Comparison of ENCODE assay signal across 1 cellular context in the genomic region with DNA sequence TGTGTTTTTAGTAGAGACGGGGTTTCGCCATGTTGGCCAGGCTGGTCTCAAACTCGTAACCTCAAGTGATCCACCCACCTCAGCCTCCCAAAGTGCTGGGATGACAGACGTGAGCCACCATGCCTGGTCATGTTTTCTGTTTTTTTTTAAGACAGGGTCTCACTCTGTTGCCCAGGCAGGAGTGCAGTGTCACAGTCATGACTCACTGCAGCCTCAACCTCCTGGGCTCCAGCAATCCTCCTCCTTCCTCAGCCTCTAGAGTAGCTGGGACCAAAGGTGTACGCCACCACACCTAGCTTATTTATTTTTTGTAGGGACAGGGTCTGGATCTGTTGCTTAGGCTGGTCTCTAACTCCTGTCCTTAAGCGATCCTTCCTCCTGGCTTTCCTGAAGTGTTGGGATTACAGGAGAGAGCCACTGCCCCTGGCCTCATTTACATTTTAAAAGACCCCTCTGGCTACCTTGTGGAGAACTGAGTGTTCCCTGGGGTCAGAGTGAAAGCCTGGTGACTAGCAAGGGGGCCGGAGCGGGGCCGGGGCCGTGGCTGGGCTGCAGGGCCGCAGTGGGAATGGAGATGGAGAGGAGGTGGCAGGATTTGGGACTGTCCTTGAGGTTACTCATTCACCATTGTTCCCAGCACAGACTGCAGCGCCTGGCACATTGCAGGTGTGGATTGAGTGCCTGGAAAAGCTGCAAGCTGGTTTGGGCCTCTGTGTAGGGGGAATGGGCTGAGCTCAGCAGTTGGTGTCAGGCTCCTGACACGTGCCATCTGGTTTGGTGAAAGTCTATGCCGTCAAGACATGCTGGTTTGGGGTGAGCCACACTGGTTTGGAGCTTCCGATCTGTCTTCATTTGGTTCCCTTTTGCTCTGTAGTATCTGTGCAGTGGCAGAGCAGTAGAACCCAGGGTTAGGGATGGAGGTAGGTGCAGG.
TF ChIP-seq lines count a peak whose summit lies in the region.

No MANE protein-coding gene starts in this region.

TF ChIP-seq in GM23338, 12 proteins besides CTCF, POLR2A, EP300 and RAD21 (continued from another document):
- TF ChIP-seq, protein P1, sequence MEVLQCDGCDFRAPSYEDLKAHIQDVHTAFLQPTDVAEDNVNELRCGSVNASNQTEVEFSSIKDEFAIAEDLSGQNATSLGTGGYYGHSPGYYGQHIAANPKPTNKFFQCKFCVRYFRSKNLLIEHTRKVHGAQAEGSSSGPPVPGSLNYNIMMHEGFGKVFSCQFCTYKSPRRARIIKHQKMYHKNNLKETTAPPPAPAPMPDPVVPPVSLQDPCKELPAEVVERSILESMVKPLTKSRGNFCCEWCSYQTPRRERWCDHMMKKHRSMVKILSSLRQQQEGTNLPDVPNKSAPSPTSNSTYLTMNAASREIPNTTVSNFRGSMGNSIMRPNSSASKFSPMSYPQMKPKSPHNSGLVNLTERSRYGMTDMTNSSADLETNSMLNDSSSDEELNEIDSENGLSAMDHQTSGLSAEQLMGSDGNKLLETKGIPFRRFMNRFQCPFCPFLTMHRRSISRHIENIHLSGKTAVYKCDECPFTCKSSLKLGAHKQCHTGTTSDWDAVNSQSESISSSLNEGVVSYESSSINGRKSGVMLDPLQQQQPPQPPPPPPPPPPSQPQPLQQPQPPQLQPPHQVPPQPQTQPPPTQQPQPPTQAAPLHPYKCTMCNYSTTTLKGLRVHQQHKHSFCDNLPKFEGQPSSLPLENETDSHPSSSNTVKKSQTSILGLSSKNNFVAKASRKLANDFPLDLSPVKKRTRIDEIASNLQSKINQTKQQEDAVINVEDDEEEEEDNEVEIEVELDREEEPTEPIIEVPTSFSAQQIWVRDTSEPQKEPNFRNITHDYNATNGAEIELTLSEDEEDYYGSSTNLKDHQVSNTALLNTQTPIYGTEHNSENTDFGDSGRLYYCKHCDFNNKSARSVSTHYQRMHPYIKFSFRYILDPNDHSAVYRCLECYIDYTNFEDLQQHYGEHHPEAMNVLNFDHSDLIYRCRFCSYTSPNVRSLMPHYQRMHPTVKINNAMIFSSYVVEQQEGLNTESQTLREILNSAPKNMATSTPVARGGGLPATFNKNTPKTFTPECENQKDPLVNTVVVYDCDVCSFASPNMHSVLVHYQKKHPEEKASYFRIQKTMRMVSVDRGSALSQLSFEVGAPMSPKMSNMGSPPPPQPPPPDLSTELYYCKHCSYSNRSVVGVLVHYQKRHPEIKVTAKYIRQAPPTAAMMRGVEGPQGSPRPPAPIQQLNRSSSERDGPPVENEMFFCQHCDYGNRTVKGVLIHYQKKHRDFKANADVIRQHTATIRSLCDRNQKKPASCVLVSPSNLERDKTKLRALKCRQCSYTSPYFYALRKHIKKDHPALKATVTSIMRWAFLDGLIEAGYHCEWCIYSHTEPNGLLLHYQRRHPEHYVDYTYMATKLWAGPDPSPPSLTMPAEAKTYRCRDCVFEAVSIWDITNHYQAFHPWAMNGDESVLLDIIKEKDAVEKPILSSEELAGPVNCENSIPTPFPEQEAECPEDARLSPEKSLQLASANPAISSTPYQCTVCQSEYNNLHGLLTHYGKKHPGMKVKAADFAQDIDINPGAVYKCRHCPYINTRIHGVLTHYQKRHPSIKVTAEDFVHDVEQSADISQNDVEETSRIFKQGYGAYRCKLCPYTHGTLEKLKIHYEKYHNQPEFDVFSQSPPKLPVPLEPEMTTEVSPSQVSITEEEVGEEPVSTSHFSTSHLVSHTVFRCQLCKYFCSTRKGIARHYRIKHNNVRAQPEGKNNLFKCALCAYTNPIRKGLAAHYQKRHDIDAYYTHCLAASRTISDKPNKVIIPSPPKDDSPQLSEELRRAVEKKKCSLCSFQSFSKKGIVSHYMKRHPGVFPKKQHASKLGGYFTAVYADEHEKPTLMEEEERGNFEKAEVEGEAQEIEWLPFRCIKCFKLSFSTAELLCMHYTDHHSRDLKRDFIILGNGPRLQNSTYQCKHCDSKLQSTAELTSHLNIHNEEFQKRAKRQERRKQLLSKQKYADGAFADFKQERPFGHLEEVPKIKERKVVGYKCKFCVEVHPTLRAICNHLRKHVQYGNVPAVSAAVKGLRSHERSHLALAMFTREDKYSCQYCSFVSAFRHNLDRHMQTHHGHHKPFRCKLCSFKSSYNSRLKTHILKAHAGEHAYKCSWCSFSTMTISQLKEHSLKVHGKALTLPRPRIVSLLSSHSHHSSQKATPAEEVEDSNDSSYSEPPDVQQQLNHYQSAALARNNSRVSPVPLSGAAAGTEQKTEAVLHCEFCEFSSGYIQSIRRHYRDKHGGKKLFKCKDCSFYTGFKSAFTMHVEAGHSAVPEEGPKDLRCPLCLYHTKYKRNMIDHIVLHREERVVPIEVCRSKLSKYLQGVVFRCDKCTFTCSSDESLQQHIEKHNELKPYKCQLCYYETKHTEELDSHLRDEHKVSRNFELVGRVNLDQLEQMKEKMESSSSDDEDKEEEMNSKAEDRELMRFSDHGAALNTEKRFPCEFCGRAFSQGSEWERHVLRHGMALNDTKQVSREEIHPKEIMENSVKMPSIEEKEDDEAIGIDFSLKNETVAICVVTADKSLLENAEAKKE (CRISPR knock-in tag; IDR thresholded peaks at IDR 0.05): no peak
- TF ChIP-seq NANOG (IDR thresholded peaks at IDR 0.05; ENCODE audit: borderline replicate concordance) (0 out of 2 replicates have a peak, but pooled peaks have one; percentile 4), STAT1 (IDR thresholded peaks at IDR 0.05; ENCODE audit: unreplicated experiment) (no peak)
- TF ChIP-seq, protein P2, sequence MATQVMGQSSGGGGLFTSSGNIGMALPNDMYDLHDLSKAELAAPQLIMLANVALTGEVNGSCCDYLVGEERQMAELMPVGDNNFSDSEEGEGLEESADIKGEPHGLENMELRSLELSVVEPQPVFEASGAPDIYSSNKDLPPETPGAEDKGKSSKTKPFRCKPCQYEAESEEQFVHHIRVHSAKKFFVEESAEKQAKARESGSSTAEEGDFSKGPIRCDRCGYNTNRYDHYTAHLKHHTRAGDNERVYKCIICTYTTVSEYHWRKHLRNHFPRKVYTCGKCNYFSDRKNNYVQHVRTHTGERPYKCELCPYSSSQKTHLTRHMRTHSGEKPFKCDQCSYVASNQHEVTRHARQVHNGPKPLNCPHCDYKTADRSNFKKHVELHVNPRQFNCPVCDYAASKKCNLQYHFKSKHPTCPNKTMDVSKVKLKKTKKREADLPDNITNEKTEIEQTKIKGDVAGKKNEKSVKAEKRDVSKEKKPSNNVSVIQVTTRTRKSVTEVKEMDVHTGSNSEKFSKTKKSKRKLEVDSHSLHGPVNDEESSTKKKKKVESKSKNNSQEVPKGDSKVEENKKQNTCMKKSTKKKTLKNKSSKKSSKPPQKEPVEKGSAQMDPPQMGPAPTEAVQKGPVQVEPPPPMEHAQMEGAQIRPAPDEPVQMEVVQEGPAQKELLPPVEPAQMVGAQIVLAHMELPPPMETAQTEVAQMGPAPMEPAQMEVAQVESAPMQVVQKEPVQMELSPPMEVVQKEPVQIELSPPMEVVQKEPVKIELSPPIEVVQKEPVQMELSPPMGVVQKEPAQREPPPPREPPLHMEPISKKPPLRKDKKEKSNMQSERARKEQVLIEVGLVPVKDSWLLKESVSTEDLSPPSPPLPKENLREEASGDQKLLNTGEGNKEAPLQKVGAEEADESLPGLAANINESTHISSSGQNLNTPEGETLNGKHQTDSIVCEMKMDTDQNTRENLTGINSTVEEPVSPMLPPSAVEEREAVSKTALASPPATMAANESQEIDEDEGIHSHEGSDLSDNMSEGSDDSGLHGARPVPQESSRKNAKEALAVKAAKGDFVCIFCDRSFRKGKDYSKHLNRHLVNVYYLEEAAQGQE (IDR thresholded peaks at IDR 0.05; ENCODE audit: unreplicated experiment): no peak
